13 cellular contexts compared by ENCODE assay signal in genomic region chr5:167030500-167031120, GRCh38. TPM values are rescaled to one million over a fixed set of nuclear protein-coding genes. Genes with fewer than 3 reads are reported as not detected.
DNase-seq lines count a peak whose midpoint lies in the region; ATAC-seq and TF ChIP-seq lines count a peak whose summit lies in the region.
"Had no signal": no experiment of that assay in that cellular context is flagged by ENCODE, and none has a peak within 500 bp of the region (broad histone marks: within the 10 kb centered on the region; RNA-seq: fewer than 3 reads in every experiment).

No MANE protein-coding gene starts in this region.

- no peaks in the 10 kb centered on the region for H3K27me3 ChIP-seq in mesendoderm (ENCODE audit: insufficient read depth, low read length, poor library complexity)

- no peaks in the 10 kb centered on the region for H3K79me1 ChIP-seq in mesendoderm (ENCODE audit: low read length)

- no peak overlapping the region for H3K27ac Mint-ChIP-seq in chondrocyte (ENCODE audit: unreplicated experiment)
- H3K27ac Mint-ChIP-seq: activated B cell treated with CpG ODN at 0.5 μM for 24 hours had no signal

- WGBS in mesendoderm (ENCODE audit: extremely low coverage, insufficient coverage, low lambda C conversion rate), result no CpG with 5 or more reads among the region's 17 CpGs

- no peak overlapping the region for H2BK15ac ChIP-seq in mesendoderm (replicated peaks; ENCODE audit: low read depth)

- no peak overlapping the region for H3K18ac ChIP-seq in mesendoderm (ENCODE audit: low read length)

- H3K4me3 ChIP-seq in mesendoderm (ENCODE audit: low read length), result no peak overlapping the region
- H3K4me3 ChIP-seq: HAP-1 had no signal

- TF ChIP-seq CTCF in LNCAP (IDR thresholded peaks at IDR 0.05) (peak; percentile 43; the same call in 1 of the 2 replicates), chondrocyte (IDR thresholded peaks at IDR 0.05) (peak; percentile 75)

- H4K5ac ChIP-seq in mesendoderm (ENCODE audit: low read length), result no peak overlapping the region

- H2BK5ac ChIP-seq in mesendoderm (ENCODE audit: low read length), result no peak overlapping the region

- no peak overlapping the region for H3K27ac ChIP-seq in mesendoderm (ENCODE audit: low read depth, low read length)
- H3K27ac ChIP-seq: HL-60 had no signal

- no peaks in the 10 kb centered on the region for H3K4me1 ChIP-seq in mesendoderm (ENCODE audit: control insufficient read depth, low read depth, low read length)
- H3K4me1 ChIP-seq: HAP-1 had no signal

- H3K56ac ChIP-seq in mesendoderm (ENCODE audit: low read length), result no peak overlapping the region

- H3K36me3 ChIP-seq in mesendoderm (ENCODE audit: control insufficient read depth, insufficient read depth, low read length), result no peaks in the 10 kb centered on the region
- H3K36me3 ChIP-seq: HAP-1 had no signal

- ATAC-seq in GM21786 (IDR thresholded peaks at IDR 0.05; ENCODE audit: unreplicated experiment) (no peak), GM19328 (IDR thresholded peaks at IDR 0.05; ENCODE audit: unreplicated experiment) (no peak), HG02970 (IDR thresholded peaks at IDR 0.05; ENCODE audit: low FRiP score, unreplicated experiment) (no peak)

- H3K9me3 Mint-ChIP-seq in chondrocyte (ENCODE audit: low read depth), result no peaks in the 10 kb centered on the region
- H3K9me3 Mint-ChIP-seq: activated B cell treated with CpG ODN at 0.5 μM for 24 hours had no signal

- H3K4me2 ChIP-seq in mesendoderm (ENCODE audit: low read length), result no peak overlapping the region

- H3K4ac ChIP-seq in mesendoderm (ENCODE audit: low read depth, low read length), result no peak overlapping the region

- no peak overlapping the region for H3K9ac ChIP-seq in mesendoderm (ENCODE audit: low read length)

- no peak overlapping the region for H2BK120ac ChIP-seq in mesendoderm (ENCODE audit: low read depth, low read length)

- H3K79me2 ChIP-seq in mesendoderm (ENCODE audit: control insufficient read depth, insufficient read depth, low read length), result no peaks in the 10 kb centered on the region

- no peak overlapping the region for H4K8ac ChIP-seq in mesendoderm (ENCODE audit: low read depth, low read length)

- peak; percentile 34 for DNase-seq in G401 (ENCODE audit: low spot score)
- no peak for DNase-seq in chondrocyte (ENCODE audit: low spot score)
- peak; percentile 86 for DNase-seq in mesendoderm
- no peak for DNase-seq in stimulated activated CD4-positive, alpha-beta T cell treated with anti-CD3 and anti-CD28 coated beads, Interleukin-2, amount 100 ng/mL, for 24 hours
- DNase-seq: activated B cell treated with CpG ODN at 0.5 μM for 24 hours; activated naive CD4-positive, alpha-beta T cell treated with Interleukin-2 at 50 U/mL for 16 hours; NCI-H510A had no signal

- no peaks in the 10 kb centered on the region for H3K4me1 Mint-ChIP-seq in chondrocyte (ENCODE audit: low read depth)
- H3K4me1 Mint-ChIP-seq: activated B cell treated with CpG ODN at 0.5 μM for 24 hours had no signal

- H2AK5ac ChIP-seq in mesendoderm (ENCODE audit: low read length), result no peak overlapping the region

- peaks cover 25% of the 10 kb centered on the region for H3K27me3 Mint-ChIP-seq in chondrocyte (ENCODE audit: low read depth)
- H3K27me3 Mint-ChIP-seq: activated B cell treated with CpG ODN at 0.5 μM for 24 hours had no signal

- no peak overlapping the region for H3K4me3 Mint-ChIP-seq in chondrocyte (ENCODE audit: unreplicated experiment)
- H3K4me3 Mint-ChIP-seq: activated B cell treated with CpG ODN at 0.5 μM for 24 hours had no signal

- in situ Hi-C loops in G401 (cut with HindIII; ENCODE audit: low sequenced_read_pairs), result no loop called here

- no peak overlapping the region for H3K23ac ChIP-seq in mesendoderm (ENCODE audit: low read length)

- no peaks in the 10 kb centered on the region for H3K36me3 Mint-ChIP-seq in chondrocyte (ENCODE audit: low read depth)

RNA-seq across cellular contexts. Expression of gene TENM2, which starts 51.8 kb away (rescaled TPM):
- 5.4 and 6.1 TPM in 2 replicates for total RNA-seq in G401 (2014; rRNA removed; shearing (Covaris generic))
- total RNA-seq in chondrocyte, result 11.2 to 56.8 TPM (median 12.8 TPM) in 3 replicates
- 4.0 TPM for polyA plus RNA-seq in mesendoderm (2013, experiment 1 of 2)
- polyA plus RNA-seq in mesendoderm (2013, experiment 2 of 2), result 4.0 TPM
- total RNA-seq: activated B cell treated with CpG ODN at 0.5 μM for 24 hours had no signal

Comparison
In these comparisons a context has a peak if more than half of its experiments do, and no peak if none do; other contexts are left out.
1. DNase-seq: peak in G401 (single experiment) and mesendoderm (single experiment); none in chondrocyte (single experiment) and stimulated activated CD4-positive, alpha-beta T cell treated with anti-CD3 and anti-CD28 coated beads, Interleukin-2, amount 100 ng/mL, for 24 hours (0 of 2).